ENCODE assay signal across 24 cellular contexts in the genomic region with DNA sequence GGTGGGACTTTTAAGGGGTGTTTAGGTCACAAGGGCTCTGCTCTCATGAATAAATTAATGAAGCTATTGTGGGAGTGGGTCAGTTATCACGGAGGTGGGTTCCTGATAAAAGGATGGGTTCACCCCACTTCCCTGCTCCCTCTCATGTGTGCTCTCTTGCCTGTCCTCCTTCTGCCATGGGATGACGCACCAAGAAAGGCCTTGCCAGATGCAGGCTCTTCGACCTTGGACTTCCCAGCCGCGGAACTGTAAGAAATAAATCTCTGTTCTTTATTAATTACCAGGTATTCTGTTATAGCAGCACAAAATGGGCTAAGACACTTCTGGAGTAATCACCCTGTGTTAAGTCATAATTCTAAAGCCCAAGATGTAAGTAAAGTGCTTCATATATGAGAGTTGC.
"Had no signal": no experiment of that assay in that cellular context is flagged by ENCODE, and none has a peak within 500 bp of the region (broad histone marks: within the 10 kb centered on the region; RNA-seq: fewer than 3 reads in every experiment).

No MANE protein-coding gene starts in this region.

- H3K4me3 ChIP-seq: neural progenitor cell, ovary, psoas muscle, right lobe of liver, sigmoid colon, stomach, thoracic aorta, thyroid gland, tibial nerve, upper lobe of left lung, uterus had no signal

- H3K27ac ChIP-seq: neural progenitor cell, ovary, parathyroid adenoma, psoas muscle, right lobe of liver, sigmoid colon, stomach, thoracic aorta, thyroid gland, tibial nerve, upper lobe of left lung, uterus had no signal

- DNase-seq: natural killer cell; occipital lobe; ovary; posterior cingulate gyrus; psoas muscle; right cardiac atrium; right lobe of liver; sigmoid colon; small intestine; stimulated activated CD4-positive, alpha-beta T cell treated with anti-CD3 and anti-CD28 coated beads, Interleukin-15, amount 100 ng/mL, for 24 hours; stimulated activated CD4-positive, alpha-beta T cell treated with anti-CD3 and anti-CD28 coated beads, Interleukin-2, amount 100 ng/mL, for 24 hours; stimulated activated CD4-positive, alpha-beta T cell treated with anti-CD3 and anti-CD28 coated beads, Interleukin-2, amount 100 ng/mL, for 48 hours; stimulated activated CD4-positive, alpha-beta T cell treated with anti-CD3 and anti-CD28 coated beads, Interleukin-4, amount 100 ng/mL, for 24 hours; stimulated activated naive B cell treated with anti-CD40 and anti-IgM and Interleukin-4, amounts not matched to agents 10 μg/mL and 1 μg/mL and 100 μg/mL, for 72 hours; stimulated activated naive CD4-positive, alpha-beta T cell treated with Interleukin-2 at 50 U/mL for 16 hours; stomach; thyroid gland; trophoblast cell; upper lobe of left lung; uterus had no signal

- H3K79me2 ChIP-seq: parathyroid adenoma had no signal

- H3K4me2 ChIP-seq: neural progenitor cell had no signal

- H3K4me1 ChIP-seq: parathyroid adenoma, psoas muscle, right lobe of liver, sigmoid colon, stomach, thyroid gland, tibial nerve, upper lobe of left lung, uterus had no signal

- H3K36me3 ChIP-seq: neural progenitor cell, ovary, right lobe of liver, sigmoid colon, stomach, thoracic aorta, thyroid gland, tibial nerve, upper lobe of left lung, uterus had no signal

- H2AFZ ChIP-seq: neural progenitor cell, parathyroid adenoma had no signal

- H3K27me3 ChIP-seq: neural progenitor cell, ovary, right lobe of liver, stomach, thyroid gland, tibial nerve, upper lobe of left lung, uterus had no signal

- H3K9ac ChIP-seq: neural progenitor cell, parathyroid adenoma had no signal

- H3K9me3 ChIP-seq: ovary, psoas muscle, right lobe of liver, sigmoid colon, stomach, thoracic aorta, thyroid gland, tibial nerve, upper lobe of left lung, uterus had no signal
